1 cellular context compared by ENCODE assay signal in the genomic region with DNA sequence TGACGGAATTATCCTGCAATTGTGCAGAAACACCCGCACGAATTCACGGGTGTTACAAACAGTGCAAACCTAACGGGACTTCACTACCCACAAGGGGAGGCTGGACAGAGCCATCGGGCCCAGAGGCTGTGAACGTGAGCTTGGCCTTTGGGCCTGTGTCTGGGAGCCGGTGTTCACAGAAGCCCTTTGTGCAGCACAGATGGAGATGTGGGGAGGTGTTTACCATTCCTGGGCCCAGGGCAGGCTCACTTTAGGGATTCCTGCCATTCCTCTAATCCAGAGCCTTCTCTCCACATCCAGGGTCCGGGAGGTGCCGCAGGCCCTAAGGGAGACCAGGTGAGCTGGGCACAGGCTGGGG.
TF ChIP-seq lines count a peak whose summit lies in the region.

No MANE protein-coding gene starts in this region.

TF ChIP-seq in HEK293, 187 proteins besides CTCF, POLR2A, EP300 and RAD21:
- TF ChIP-seq, protein P1, sequence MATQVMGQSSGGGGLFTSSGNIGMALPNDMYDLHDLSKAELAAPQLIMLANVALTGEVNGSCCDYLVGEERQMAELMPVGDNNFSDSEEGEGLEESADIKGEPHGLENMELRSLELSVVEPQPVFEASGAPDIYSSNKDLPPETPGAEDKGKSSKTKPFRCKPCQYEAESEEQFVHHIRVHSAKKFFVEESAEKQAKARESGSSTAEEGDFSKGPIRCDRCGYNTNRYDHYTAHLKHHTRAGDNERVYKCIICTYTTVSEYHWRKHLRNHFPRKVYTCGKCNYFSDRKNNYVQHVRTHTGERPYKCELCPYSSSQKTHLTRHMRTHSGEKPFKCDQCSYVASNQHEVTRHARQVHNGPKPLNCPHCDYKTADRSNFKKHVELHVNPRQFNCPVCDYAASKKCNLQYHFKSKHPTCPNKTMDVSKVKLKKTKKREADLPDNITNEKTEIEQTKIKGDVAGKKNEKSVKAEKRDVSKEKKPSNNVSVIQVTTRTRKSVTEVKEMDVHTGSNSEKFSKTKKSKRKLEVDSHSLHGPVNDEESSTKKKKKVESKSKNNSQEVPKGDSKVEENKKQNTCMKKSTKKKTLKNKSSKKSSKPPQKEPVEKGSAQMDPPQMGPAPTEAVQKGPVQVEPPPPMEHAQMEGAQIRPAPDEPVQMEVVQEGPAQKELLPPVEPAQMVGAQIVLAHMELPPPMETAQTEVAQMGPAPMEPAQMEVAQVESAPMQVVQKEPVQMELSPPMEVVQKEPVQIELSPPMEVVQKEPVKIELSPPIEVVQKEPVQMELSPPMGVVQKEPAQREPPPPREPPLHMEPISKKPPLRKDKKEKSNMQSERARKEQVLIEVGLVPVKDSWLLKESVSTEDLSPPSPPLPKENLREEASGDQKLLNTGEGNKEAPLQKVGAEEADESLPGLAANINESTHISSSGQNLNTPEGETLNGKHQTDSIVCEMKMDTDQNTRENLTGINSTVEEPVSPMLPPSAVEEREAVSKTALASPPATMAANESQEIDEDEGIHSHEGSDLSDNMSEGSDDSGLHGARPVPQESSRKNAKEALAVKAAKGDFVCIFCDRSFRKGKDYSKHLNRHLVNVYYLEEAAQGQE (tag by site-specific recombination; IDR thresholded peaks at IDR 0.05) = peak; percentile 59; the same call in 1 of the 2 replicates
- TF ChIP-seq ZNF544 (tag by site-specific recombination; IDR thresholded peaks at IDR 0.05) = no peak
TF ChIP-seq in HEK293: peak in this region for 1.
